8 cellular contexts compared by ENCODE assay signal in the genomic region with DNA sequence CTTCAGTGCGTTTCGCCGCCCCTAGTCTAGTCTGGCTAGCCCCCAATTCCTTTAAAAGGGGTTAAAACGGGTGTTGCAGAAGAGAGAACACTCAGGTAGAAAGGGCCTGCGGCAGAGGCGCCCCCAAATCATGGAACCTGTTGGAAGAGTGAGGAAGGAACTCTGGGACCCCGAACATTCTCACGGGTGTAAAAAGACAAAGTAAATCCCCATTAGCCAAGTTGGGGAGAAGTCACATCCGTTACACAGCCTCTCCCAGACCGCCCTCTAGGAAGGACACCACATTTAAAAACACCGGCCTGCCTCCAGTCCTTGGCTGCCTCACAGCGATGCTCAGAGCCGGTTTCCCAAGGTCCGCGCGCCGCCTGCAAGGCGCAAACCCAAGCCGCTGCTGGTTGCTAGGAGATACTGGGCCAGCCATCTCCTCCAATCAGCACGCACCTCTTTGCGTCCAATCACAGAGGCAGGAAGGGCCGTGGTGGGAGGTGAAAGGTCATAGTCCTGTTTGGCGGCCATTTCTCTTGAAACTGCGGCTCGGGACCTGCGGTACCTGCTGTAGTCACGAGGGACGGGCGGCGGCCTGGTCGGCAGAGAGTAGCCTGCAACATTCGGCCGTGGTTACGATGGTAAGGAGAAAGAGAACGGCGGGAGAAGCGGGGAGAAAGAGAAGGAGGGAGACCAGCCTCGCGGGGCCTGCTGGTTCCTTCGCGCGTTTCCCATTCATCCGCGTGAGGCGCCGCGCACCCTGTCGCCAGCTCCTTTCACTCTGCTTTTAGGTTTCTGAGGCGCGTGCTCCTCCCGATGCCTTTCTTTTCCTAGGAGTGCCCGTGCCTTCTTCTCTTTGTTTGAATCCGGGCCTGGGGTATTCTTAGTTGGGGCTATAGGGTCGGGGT.
DNase-seq lines count a peak whose midpoint lies in the region; ATAC-seq and FAIRE-seq lines count a peak whose summit lies in the region.

A gene (plus strand): TSS at position 502 of the 893 bp plus-strand sequence. CDS start 122 bp downstream, at position 624.

- DNase-seq in Ammon's horn (ENCODE audit: low spot score), result peak; percentile 98
- peak; percentile 88 to 96 for DNase-seq in NCI-H446 (lab: John Stamatoyannopoulos, UW)
- DNase-seq in activated CD4-positive, CD25-positive, alpha-beta regulatory T cell treated with anti-CD3 and anti-CD28 coated beads, Interleukin-2, amount 50 U/mL, for 16 hours (ENCODE audit: low read depth, low spot score), result peak; percentile 90
- DNase-seq in cerebellar cortex (ENCODE audit: low spot score), result peak; percentile 98
- peak; percentile 85 for DNase-seq in stimulated activated CD4-positive, alpha-beta T cell treated with anti-CD3 and anti-CD28 coated beads, Interleukin-12 subunit alpha, Interleukin-12 subunit beta, amount 100 ng/mL, for 4 hours

- peak; percentile 93 for FAIRE-seq in islet of Langerhans (lab: Jason Lieb, UNC)

- peak; percentile 100 for ATAC-seq in GM19043 (IDR thresholded peaks at IDR 0.05; ENCODE audit: low read depth, unreplicated experiment)
- peak; percentile 100 for ATAC-seq in HG03354 (IDR thresholded peaks at IDR 0.05; ENCODE audit: poor library complexity, severe bottlenecking, unreplicated experiment)

Comparison
In these comparisons a context has a peak if more than half of its experiments do, and no peak if none do; other contexts are left out.
1. Peak in every context shown above with its lines: DNase-seq and ATAC-seq.